ENCODE assay signal across 9 cellular contexts in the genomic region with DNA sequence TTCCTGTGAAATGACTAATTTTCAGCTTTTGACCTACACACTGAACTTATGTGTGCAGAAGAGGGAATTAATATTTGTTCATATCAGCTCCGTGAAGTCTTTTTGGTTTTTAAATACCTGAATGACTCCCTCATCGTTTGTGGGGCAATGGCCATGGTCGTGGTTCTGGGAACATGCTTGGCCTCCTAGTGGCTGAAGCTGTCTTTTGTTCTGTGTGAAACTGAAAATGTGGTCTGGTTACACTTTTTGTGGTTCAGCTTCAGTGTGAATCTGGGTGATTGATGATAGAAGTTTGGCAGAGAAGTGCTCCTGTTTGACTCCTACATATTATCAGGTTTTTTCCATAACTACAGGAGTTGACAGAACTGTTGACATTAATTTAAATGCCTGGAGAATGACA.
A peak's percentile ranks its signal among the peaks of the same experiment; 100 is the strongest.
DNase-seq lines count a peak whose midpoint lies in the region; ATAC-seq and TF ChIP-seq lines count a peak whose summit lies in the region.
"Had no signal": no experiment of that assay in that cellular context is flagged by ENCODE, and none has a peak within 500 bp of the region (broad histone marks: within the 10 kb centered on the region; RNA-seq: fewer than 3 reads in every experiment).

No MANE protein-coding gene starts in this region.

- no peaks in the 10 kb centered on the region for H3K9me3 ChIP-seq in T-helper 17 cell (ENCODE audit: control insufficient read depth, low read length, poor library complexity, severe bottlenecking)

- H3K36me3 Mint-ChIP-seq in activated naive CD8-positive, alpha-beta T cell treated with anti-CD3 and anti-CD28 coated beads, Interleukin-2, amount 50 U/mL, for 24 hours (ENCODE audit: low read depth) = no peaks in the 10 kb centered on the region
- H3K36me3 Mint-ChIP-seq in T-helper 17 cell (ENCODE audit: low read depth) = no peaks in the 10 kb centered on the region

- CTCF ChIA-PET in AG04449 (lab: Yijun Ruan, JAX) = interaction anchor here (1.1 to 1.7 kb wide), 4 partner anchors 16 to 54 kb away, joined by 3 to 5 read pairs (median 4); no protein-coding TSS in a partner anchor

- DNase-seq in AG04449 (ENCODE audit: low read depth, low spot score) (peak; percentile 34), astrocyte of the spinal cord (ENCODE audit: low read depth, low spot score) (peak; percentile 81), NCI-H146 treated with DMSO at 0.1 percent for 48 hours (lab: John Stamatoyannopoulos, UW; ENCODE audit: unreplicated experiment) (no peak), T-helper 17 cell (no peak)
- DNase-seq in activated naive CD8-positive, alpha-beta T cell treated with anti-CD3 and anti-CD28 coated beads, Interleukin-2, amount 50 U/mL, for 24 hours = no peak
- DNase-seq in effector CD4-positive, alpha-beta T cell = no peak

- H3K4me3 ChIP-seq in AG04449 (ENCODE audit: low read depth, low read length) = no peak overlapping the region
- no peak overlapping the region for H3K4me3 ChIP-seq in astrocyte of the spinal cord (ENCODE audit: low read depth, low read length)
- H3K4me3 ChIP-seq: skin epidermis had no signal

- POLR2A ChIA-PET in AG04449 (lab: Yijun Ruan, JAX) = no interaction called here

- H3K9me3 Mint-ChIP-seq in activated naive CD8-positive, alpha-beta T cell treated with anti-CD3 and anti-CD28 coated beads, Interleukin-2, amount 50 U/mL, for 24 hours = peaks cover 4% of the 10 kb centered on the region

- TF ChIP-seq CTCF in AG04449 (IDR thresholded peaks at IDR 0.05; ENCODE audit: insufficient read depth, low read length, missing control alignments) = peak; percentile 32
- peak; percentile 56 for TF ChIP-seq CTCF in astrocyte of the spinal cord (IDR thresholded peaks at IDR 0.05; ENCODE audit: low read depth, low read length)

- H3K4me1 Mint-ChIP-seq in activated naive CD8-positive, alpha-beta T cell treated with anti-CD3 and anti-CD28 coated beads, Interleukin-2, amount 50 U/mL, for 24 hours = no peaks in the 10 kb centered on the region
- no peaks in the 10 kb centered on the region for H3K4me1 Mint-ChIP-seq in T-helper 17 cell

- H3K27ac Mint-ChIP-seq in activated naive CD8-positive, alpha-beta T cell treated with anti-CD3 and anti-CD28 coated beads, Interleukin-2, amount 50 U/mL, for 24 hours = no peak overlapping the region
- H3K27ac Mint-ChIP-seq in T-helper 17 cell = no peak overlapping the region

- in situ Hi-C loops in astrocyte of the spinal cord (cut with HindIII; ENCODE audit: low sequenced_read_pairs) = no loop called here

- H3K4me3 Mint-ChIP-seq in activated naive CD8-positive, alpha-beta T cell treated with anti-CD3 and anti-CD28 coated beads, Interleukin-2, amount 50 U/mL, for 24 hours = no peak overlapping the region
- no peak overlapping the region for H3K4me3 Mint-ChIP-seq in T-helper 17 cell

- no peaks in the 10 kb centered on the region for H3K27me3 Mint-ChIP-seq in activated naive CD8-positive, alpha-beta T cell treated with anti-CD3 and anti-CD28 coated beads, Interleukin-2, amount 50 U/mL, for 24 hours
- H3K27me3 Mint-ChIP-seq in T-helper 17 cell = no peaks in the 10 kb centered on the region

- ATAC-seq in GM19372 (IDR thresholded peaks at IDR 0.05; ENCODE audit: low read depth, unreplicated experiment) (peak; percentile 90), HG03342 (IDR thresholded peaks at IDR 0.05; ENCODE audit: unreplicated experiment) (peak; percentile 95), T-helper 17 cell (no peak)
- no peak for ATAC-seq in activated naive CD8-positive, alpha-beta T cell treated with anti-CD3 and anti-CD28 coated beads, Interleukin-2, amount 50 U/mL, for 24 hours

Comparison
In these comparisons a context has a peak if more than half of its experiments do, and no peak if none do; other contexts are left out.
1. DNase-seq: peak in AG04449 (single experiment) and astrocyte of the spinal cord (single experiment); none in activated naive CD8-positive, alpha-beta T cell treated with anti-CD3 and anti-CD28 coated beads, Interleukin-2, amount 50 U/mL, for 24 hours (single experiment), NCI-H146 treated with DMSO at 0.1 percent for 48 hours (single experiment), effector CD4-positive, alpha-beta T cell (single experiment) and T-helper 17 cell (0 of 3).
2. ATAC-seq: peak in GM19372 (single experiment) and HG03342 (single experiment); none in activated naive CD8-positive, alpha-beta T cell treated with anti-CD3 and anti-CD28 coated beads, Interleukin-2, amount 50 U/mL, for 24 hours (single experiment) and T-helper 17 cell (single experiment).